19 cellular contexts compared by ENCODE assay signal in the genomic region with DNA sequence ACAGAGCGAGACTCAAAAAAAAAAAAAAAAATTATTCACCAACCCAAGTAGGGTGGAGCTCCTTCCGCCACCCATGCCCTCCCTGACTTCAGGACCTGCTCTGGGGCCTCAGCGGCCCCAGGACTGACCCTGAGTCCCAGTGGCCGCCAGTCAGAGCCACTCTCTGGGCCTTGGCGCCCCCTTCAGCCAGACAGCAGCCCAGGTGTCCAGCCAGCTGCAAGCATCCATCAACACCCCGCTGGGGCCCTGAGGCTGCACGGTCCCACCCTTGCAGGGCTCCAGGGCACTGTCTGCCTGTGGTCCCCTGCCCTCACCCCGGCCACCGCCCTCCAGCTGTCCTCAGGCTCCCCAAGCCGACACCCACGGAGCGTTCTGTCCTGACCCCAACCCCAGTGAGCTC. TPM values are rescaled to one million over a fixed set of nuclear protein-coding genes. Genes with fewer than 3 reads are reported as not detected.
DNase-seq lines count a peak whose midpoint lies in the region; ATAC-seq, FAIRE-seq and TF ChIP-seq lines count a peak whose summit lies in the region.
"Had no signal": no experiment of that assay in that cellular context is flagged by ENCODE, and none has a peak within 500 bp of the region (broad histone marks: within the 10 kb centered on the region; RNA-seq: fewer than 3 reads in every experiment).

No MANE protein-coding gene starts in this region.

- 0 out of 2 replicates have a peak, but pooled peaks have one; percentile 2 for TF ChIP-seq CTCF in AG10803 (conservative IDR thresholded peaks at IDR 0.05; ENCODE audit: low read length)
- TF ChIP-seq CTCF in ovary (IDR thresholded peaks at IDR 0.05) = no peak

- intact Hi-C loops in left ventricle myocardium superior (cut with micrococcal nuclease) = no loop called here
- intact Hi-C loops in ovary (cut with DNase I) = no loop called here
- intact Hi-C loops in activated CD4-positive, alpha-beta memory T cell treated with anti-CD3 and anti-CD28 coated beads for 36 hours (cut with micrococcal nuclease) = loop anchor here (1.0 kb wide), 1 partner anchor 49 kb away; no protein-coding TSS in a partner anchor

- CTCF ChIA-PET in activated CD4-positive, alpha-beta memory T cell treated with anti-CD3 and anti-CD28 coated beads for 36 hours (lab: Charles Lee) = interaction anchor here (1.3 kb wide), 1 partner anchor 13 kb away, joined by 8 read pairs; no protein-coding TSS in a partner anchor

- peaks cover 0 to 5% of the 10 kb centered on the region in 2 donors for H3K9me3 ChIP-seq in ovary
- H3K9me3 ChIP-seq: HAP-1, left lung, uterus had no signal

- TF ChIP-seq POLR2A in ovary (IDR thresholded peaks at IDR 0.05) = no peak

- H3K4me3 Mint-ChIP-seq in activated CD4-positive, alpha-beta memory T cell treated with anti-CD3 and anti-CD28 coated beads for 36 hours = no peak overlapping the region
- H3K4me3 Mint-ChIP-seq: CD14-positive monocyte; nephron; stimulated activated naive B cell treated with anti-CD40 and anti-IgM and Interleukin-4, amounts not matched to agents 10 μg/mL and 1 μg/mL and 100 μg/mL, for 72 hours had no signal

- no peaks in the 10 kb centered on the region for H3K36me3 Mint-ChIP-seq in activated CD4-positive, alpha-beta memory T cell treated with anti-CD3 and anti-CD28 coated beads for 36 hours
- H3K36me3 Mint-ChIP-seq: CD14-positive monocyte had no signal

- POLR2A ChIA-PET in activated CD4-positive, alpha-beta memory T cell treated with anti-CD3 and anti-CD28 coated beads for 36 hours (lab: Charles Lee) = interaction anchor here (0.7 kb wide), 1 partner anchor 13 kb away, joined by 3 read pairs; no protein-coding TSS in a partner anchor

- DNase-seq in AG10803 (ENCODE audit: low read depth) (no peak), ELR (ENCODE audit: low read depth) (peak; percentile 34), RCC 7860 (ENCODE audit: low spot score) (peak; percentile 14), left ventricle myocardium superior (no peak), ovary (no peak), C1 segment of cervical spinal cord (lab: John Stamatoyannopoulos, UW) (no peak), T1000 (lab: John Stamatoyannopoulos, UW) (no peak)
- DNase-seq in activated CD4-positive, alpha-beta memory T cell treated with anti-CD3 and anti-CD28 coated beads for 36 hours = no peak
- DNase-seq: MV-4-11; stimulated activated CD4-positive, alpha-beta T cell treated with anti-CD3 and anti-CD28 coated beads, Interleukin-4, amount 100 ng/mL, for 4 hours; stimulated activated naive B cell treated with anti-CD40 and anti-IgM and Interleukin-4, amounts not matched to agents 10 μg/mL and 1 μg/mL and 100 μg/mL, for 72 hours; uterus had no signal

- H3K4me3 ChIP-seq in AG10803 (ENCODE audit: low read length) = no peak overlapping the region
- no peak overlapping the region for H3K4me3 ChIP-seq in ovary
- H3K4me3 ChIP-seq: HAP-1, left lung, uterus had no signal

- no peaks in the 10 kb centered on the region for H3K36me3 ChIP-seq in ovary
- H3K36me3 ChIP-seq: left lung, uterus had no signal

- no peak for FAIRE-seq in RCC 7860 (lab: Jason Lieb, UNC)
- FAIRE-seq: endometrium had no signal

- peak; percentile 7 for ATAC-seq in left ventricle myocardium superior

- H3K27me3 Mint-ChIP-seq in activated CD4-positive, alpha-beta memory T cell treated with anti-CD3 and anti-CD28 coated beads for 36 hours = peaks cover 30% of the 10 kb centered on the region

- no peaks in the 10 kb centered on the region for H3K27me3 ChIP-seq in ovary

- TF ChIP-seq EP300 in ovary (IDR thresholded peaks at IDR 0.05) = no peak

- no peak overlapping the region for H3K27ac ChIP-seq in ovary
- H3K27ac ChIP-seq: left lung, uterus had no signal

- WGBS in ovary, 3 donors = 56 to 74% (median 58%) methylated on average over 10 to 12 of the region's 12 CpGs

- H3K4me1 Mint-ChIP-seq in activated CD4-positive, alpha-beta memory T cell treated with anti-CD3 and anti-CD28 coated beads for 36 hours (ENCODE audit: low read depth) = peaks cover 1% of the 10 kb centered on the region
- H3K4me1 Mint-ChIP-seq: CD14-positive monocyte had no signal

- H3K27ac Mint-ChIP-seq in activated CD4-positive, alpha-beta memory T cell treated with anti-CD3 and anti-CD28 coated beads for 36 hours = no peak overlapping the region
- H3K27ac Mint-ChIP-seq: CD14-positive monocyte; nephron; stimulated activated naive B cell treated with anti-CD40 and anti-IgM and Interleukin-4, amounts not matched to agents 10 μg/mL and 1 μg/mL and 100 μg/mL, for 72 hours had no signal

- H3K9me3 Mint-ChIP-seq in activated CD4-positive, alpha-beta memory T cell treated with anti-CD3 and anti-CD28 coated beads for 36 hours = no peaks in the 10 kb centered on the region

- no peaks in the 10 kb centered on the region for H3K4me1 ChIP-seq in ovary (ENCODE audit: insufficient read depth)

RNA-seq across cellular contexts. Expression of a gene that starts 11.4 kb away (rescaled TPM):
- total RNA-seq in left ventricle myocardium superior (0.52 TPM), ovary (not detected)
- not detected for polyA plus RNA-seq in ovary
- not detected for total RNA-seq in activated CD4-positive, alpha-beta memory T cell treated with anti-CD3 and anti-CD28 coated beads for 36 hours
- total RNA-seq: activated CD8-positive, alpha-beta memory T cell treated with anti-CD3 and anti-CD28 coated beads for 36 hours; glomerular endothelial cell; left lung had no signal
- polyA plus RNA-seq: CD14-positive monocyte had no signal

RNA-seq across cellular contexts. Expression of a gene that starts 15.0 kb away (rescaled TPM):
- 1,346 TPM for total RNA-seq in left ventricle myocardium superior
- under 1 TPM; 0.36 to 0.94 (median 0.69) TPM for total RNA-seq in ovary
- 1 to 10 TPM in 1 of 2 donors, under 1 TPM in 1; 0.25 to 1.3 TPM for polyA plus RNA-seq in ovary
- 1 to 10 TPM; 1.1 to 1.7 TPM for total RNA-seq in activated CD4-positive, alpha-beta memory T cell treated with anti-CD3 and anti-CD28 coated beads for 36 hours
- polyA plus RNA-seq: CD14-positive monocyte had no signal

RNA-seq across cellular contexts. Expression of a gene that starts 36.7 kb away (rescaled TPM):
- 307 TPM for total RNA-seq in left ventricle myocardium superior
- total RNA-seq in ovary = 100 to 1,000 TPM in 6 of 7 donors, 10 to 100 TPM in 1; 53.8 to 315 (median 201) TPM
- polyA plus RNA-seq in ovary = 100 to 1,000 TPM in 1 of 2 donors, 1 to 10 TPM in 1; 4.9 to 232 TPM
- total RNA-seq in activated CD4-positive, alpha-beta memory T cell treated with anti-CD3 and anti-CD28 coated beads for 36 hours = 100 to 1,000 TPM; 191 to 201 TPM

RNA-seq across cellular contexts. Expression of a gene that starts 53.3 kb away (rescaled TPM):
- not detected for total RNA-seq in left ventricle myocardium superior
- under 1 TPM in 5 of 7 donors, not detected in 2; 0.08 to 0.46 (median 0.15) TPM for total RNA-seq in ovary
- polyA plus RNA-seq in ovary = under 1 TPM; 0.07 to 0.08 TPM
- under 1 TPM; 0.34 to 0.78 TPM for total RNA-seq in activated CD4-positive, alpha-beta memory T cell treated with anti-CD3 and anti-CD28 coated beads for 36 hours
- total RNA-seq: glomerular endothelial cell had no signal

Comparison
In these comparisons a context has a peak if more than half of its experiments do, and no peak if none do; other contexts are left out.
1. DNase-seq: peak in ELR (single experiment) and RCC 7860 (single experiment); none in AG10803 (single experiment), left ventricle myocardium superior (single experiment), ovary (0 of 5), activated CD4-positive, alpha-beta memory T cell treated with anti-CD3 and anti-CD28 coated beads for 36 hours (single experiment), C1 segment of cervical spinal cord (0 of 14) and T1000 (single experiment).
2. RNA of a gene that starts 15.0 kb away (total RNA-seq): 1,346 TPM in left ventricle myocardium superior (single experiment); 1.1 to 1.7 TPM in activated CD4-positive, alpha-beta memory T cell treated with anti-CD3 and anti-CD28 coated beads for 36 hours and 0.36 to 0.94 TPM in ovary; every median in the first group is over 100 times any median in the second.